ENCODE assay signal across 8 cellular contexts in genomic region chr20:17531537-17532025, GRCh38. TPM values are rescaled to one million over a fixed set of nuclear protein-coding genes. Genes with fewer than 3 reads are reported as not detected.
DNase-seq lines count a peak whose midpoint lies in the region; ATAC-seq and TF ChIP-seq lines count a peak whose summit lies in the region.

No MANE protein-coding gene starts in this region.

- CTCF ChIA-PET in activated CD8-positive, alpha-beta memory T cell treated with anti-CD3 and anti-CD28 coated beads, Interleukin-2, amount 10 ng/mL, durations not matched to agents 7 days and 5 days (lab: Charles Lee): interaction anchor here (0.8 to 5.1 kb wide), 9 partner anchors 15 to 458 kb away, joined by 3 to 37 read pairs (median 3); partner anchors contain the start of gene RRBP1

- H3K4me1 ChIP-seq in thoracic aorta (ENCODE audit: control insufficient read depth in 1 of 2, low read depth in 2 of 2): peaks cover 3 to 18% of the 10 kb centered on the region in 2 donors

- H3K27me3 ChIP-seq in thoracic aorta (replicated peaks; ENCODE audit: insufficient read depth): no peaks in the 10 kb centered on the region

- H3K9me3 ChIP-seq in thoracic aorta: no peaks in the 10 kb centered on the region

- TF ChIP-seq CTCF in thoracic aorta (IDR thresholded peaks at IDR 0.05): no peak

- peak overlapping the region; percentile 60 to 66 for H3K27ac ChIP-seq in thoracic aorta

- no peak for DNase-seq in activated CD8-positive, alpha-beta memory T cell treated with anti-CD3 and anti-CD28 coated beads, Interleukin-2, amount 10 ng/mL, durations not matched to agents 7 days and 5 days
- DNase-seq in activated CD8-positive, alpha-beta memory T cell treated with anti-CD3 and anti-CD28 coated beads for 24 hours: no peak
- no peak for DNase-seq in activated T-helper 1 cell treated with anti-CD3 and anti-CD28 coated beads, Interleukin-12 subunit alpha, Interleukin-12 subunit beta, Interleukin-2, Interleukin-4 antibody, amounts not matched to agents 30 ng/mL and 10 ng/mL and 1 ng/mL, durations not matched to agents 14 hours and 24 hours and 36 hours (ENCODE audit: low spot score)
- DNase-seq in immature natural killer cell (no peak), thoracic aorta (ENCODE audit: low spot score) (no peak), NCI-H345 treated with DMSO at 0.1 percent for 48 hours (lab: John Stamatoyannopoulos, UW; ENCODE audit: unreplicated experiment) (no peak)

- no peaks in the 10 kb centered on the region for H3K36me3 Mint-ChIP-seq in activated CD8-positive, alpha-beta memory T cell treated with anti-CD3 and anti-CD28 coated beads, Interleukin-2, amount 10 ng/mL, durations not matched to agents 7 days and 5 days
- H3K36me3 Mint-ChIP-seq in activated T-helper 1 cell treated with anti-CD3 and anti-CD28 coated beads, Interleukin-12 subunit alpha, Interleukin-12 subunit beta, Interleukin-2, Interleukin-4 antibody, amounts not matched to agents 30 ng/mL and 10 ng/mL and 1 ng/mL, durations not matched to agents 14 hours and 24 hours and 36 hours (ENCODE audit: low read depth): peaks cover 3% of the 10 kb centered on the region
- no peaks in the 10 kb centered on the region for H3K36me3 Mint-ChIP-seq in immature natural killer cell

- peak overlapping the region; percentile 84 for H3K4me3 Mint-ChIP-seq in activated CD8-positive, alpha-beta memory T cell treated with anti-CD3 and anti-CD28 coated beads, Interleukin-2, amount 10 ng/mL, durations not matched to agents 7 days and 5 days
- peak overlapping the region; percentile 88 for H3K4me3 Mint-ChIP-seq in activated T-helper 1 cell treated with anti-CD3 and anti-CD28 coated beads, Interleukin-12 subunit alpha, Interleukin-12 subunit beta, Interleukin-2, Interleukin-4 antibody, amounts not matched to agents 30 ng/mL and 10 ng/mL and 1 ng/mL, durations not matched to agents 14 hours and 24 hours and 36 hours
- peak overlapping the region; percentile 91 to 99 (median 95) for H3K4me3 Mint-ChIP-seq in immature natural killer cell

- intact Hi-C loops in activated T-helper 1 cell treated with anti-CD3 and anti-CD28 coated beads, Interleukin-12 subunit alpha, Interleukin-12 subunit beta, Interleukin-2, Interleukin-4 antibody, amounts not matched to agents 30 ng/mL and 10 ng/mL and 1 ng/mL, durations not matched to agents 14 hours and 24 hours and 36 hours (cut with micrococcal nuclease): loop anchor here (1.0 to 10.0 kb wide), 3 partner anchors 39 to 603 kb away; partner anchors contain the start of genes DSTN, KAT14, MGME1 and PET117

- no peak for ATAC-seq in activated CD8-positive, alpha-beta memory T cell treated with anti-CD3 and anti-CD28 coated beads, Interleukin-2, amount 10 ng/mL, durations not matched to agents 7 days and 5 days
- ATAC-seq in thoracic aorta (ENCODE audit: insufficient number of reproducible peaks, low FRiP score, low read depth): no peak
- ATAC-seq in GM21576 (IDR thresholded peaks at IDR 0.05; ENCODE audit: unreplicated experiment): no peak
- no peak for ATAC-seq in GM19351 (IDR thresholded peaks at IDR 0.05; ENCODE audit: unreplicated experiment)

- peaks cover 16% of the 10 kb centered on the region for H3K27me3 Mint-ChIP-seq in activated CD8-positive, alpha-beta memory T cell treated with anti-CD3 and anti-CD28 coated beads, Interleukin-2, amount 10 ng/mL, durations not matched to agents 7 days and 5 days
- peaks cover 11% of the 10 kb centered on the region for H3K27me3 Mint-ChIP-seq in activated T-helper 1 cell treated with anti-CD3 and anti-CD28 coated beads, Interleukin-12 subunit alpha, Interleukin-12 subunit beta, Interleukin-2, Interleukin-4 antibody, amounts not matched to agents 30 ng/mL and 10 ng/mL and 1 ng/mL, durations not matched to agents 14 hours and 24 hours and 36 hours (ENCODE audit: insufficient read depth)
- peaks cover 2 to 8% (median 4%) of the 10 kb centered on the region in 3 donors for H3K27me3 Mint-ChIP-seq in immature natural killer cell (ENCODE audit: low read depth in 3 of 3)

- H3K9me3 Mint-ChIP-seq in activated CD8-positive, alpha-beta memory T cell treated with anti-CD3 and anti-CD28 coated beads, Interleukin-2, amount 10 ng/mL, durations not matched to agents 7 days and 5 days (ENCODE audit: low read depth): no peaks in the 10 kb centered on the region
- H3K9me3 Mint-ChIP-seq in activated T-helper 1 cell treated with anti-CD3 and anti-CD28 coated beads, Interleukin-12 subunit alpha, Interleukin-12 subunit beta, Interleukin-2, Interleukin-4 antibody, amounts not matched to agents 30 ng/mL and 10 ng/mL and 1 ng/mL, durations not matched to agents 14 hours and 24 hours and 36 hours: no peaks in the 10 kb centered on the region
- H3K9me3 Mint-ChIP-seq in immature natural killer cell: no peaks in the 10 kb centered on the region

- peak overlapping the region; percentile 89 for H3K4me3 ChIP-seq in thoracic aorta

- peaks cover 29% of the 10 kb centered on the region for H3K4me1 Mint-ChIP-seq in activated CD8-positive, alpha-beta memory T cell treated with anti-CD3 and anti-CD28 coated beads, Interleukin-2, amount 10 ng/mL, durations not matched to agents 7 days and 5 days
- peaks cover 30% of the 10 kb centered on the region for H3K4me1 Mint-ChIP-seq in activated T-helper 1 cell treated with anti-CD3 and anti-CD28 coated beads, Interleukin-12 subunit alpha, Interleukin-12 subunit beta, Interleukin-2, Interleukin-4 antibody, amounts not matched to agents 30 ng/mL and 10 ng/mL and 1 ng/mL, durations not matched to agents 14 hours and 24 hours and 36 hours (ENCODE audit: low read depth)
- H3K4me1 Mint-ChIP-seq in immature natural killer cell: peaks cover 34 to 42% of the 10 kb centered on the region in 2 donors

- peak overlapping the region; percentile 92 for H3K27ac Mint-ChIP-seq in activated CD8-positive, alpha-beta memory T cell treated with anti-CD3 and anti-CD28 coated beads, Interleukin-2, amount 10 ng/mL, durations not matched to agents 7 days and 5 days
- H3K27ac Mint-ChIP-seq in activated T-helper 1 cell treated with anti-CD3 and anti-CD28 coated beads, Interleukin-12 subunit alpha, Interleukin-12 subunit beta, Interleukin-2, Interleukin-4 antibody, amounts not matched to agents 30 ng/mL and 10 ng/mL and 1 ng/mL, durations not matched to agents 14 hours and 24 hours and 36 hours: peak overlapping the region; percentile 95
- peak overlapping the region; percentile 74 to 97 (median 90) for H3K27ac Mint-ChIP-seq in immature natural killer cell

- no peaks in the 10 kb centered on the region for H3K36me3 ChIP-seq in thoracic aorta

RNA-seq across cellular contexts. Expression of gene BFSP1, which starts 0.4 kb away (rescaled TPM):
- 1 to 10 TPM; 1.7 to 3.2 TPM for total RNA-seq in activated CD8-positive, alpha-beta memory T cell treated with anti-CD3 and anti-CD28 coated beads, Interleukin-2, amount 10 ng/mL, durations not matched to agents 7 days and 5 days
- total RNA-seq in activated T-helper 1 cell treated with anti-CD3 and anti-CD28 coated beads, Interleukin-12 subunit alpha, Interleukin-12 subunit beta, Interleukin-2, Interleukin-4 antibody, amounts not matched to agents 30 ng/mL and 10 ng/mL and 1 ng/mL, durations not matched to agents 14 hours and 24 hours and 36 hours: 0.76 and 0.80 TPM in 2 replicates
- 1 to 10 TPM; 4.8 to 6.6 (median 5.8) TPM for polyA plus RNA-seq in immature natural killer cell
- total RNA-seq in thoracic aorta: 1 to 10 TPM; 2.4 to 3.0 TPM

RNA-seq across cellular contexts. Expression of gene DSTN, which starts 38.3 kb away (rescaled TPM):
- total RNA-seq in activated CD8-positive, alpha-beta memory T cell treated with anti-CD3 and anti-CD28 coated beads, Interleukin-2, amount 10 ng/mL, durations not matched to agents 7 days and 5 days: 10 to 100 TPM; 55.8 to 78.3 TPM
- total RNA-seq in activated T-helper 1 cell treated with anti-CD3 and anti-CD28 coated beads, Interleukin-12 subunit alpha, Interleukin-12 subunit beta, Interleukin-2, Interleukin-4 antibody, amounts not matched to agents 30 ng/mL and 10 ng/mL and 1 ng/mL, durations not matched to agents 14 hours and 24 hours and 36 hours: 58.2 and 58.8 TPM in 2 replicates
- polyA plus RNA-seq in immature natural killer cell: 100 to 1,000 TPM; 157 to 226 (median 225) TPM
- 1,000 to 10,000 TPM; 1,342 to 1,977 TPM for total RNA-seq in thoracic aorta

Comparison
In these comparisons a context has a peak if more than half of its experiments do, and no peak if none do; other contexts are left out.
1. RNA of gene DSTN, which starts 38.3 kb away (total RNA-seq): 1,342 to 1,977 TPM in thoracic aorta; 55.8 to 78.3 TPM in activated CD8-positive, alpha-beta memory T cell treated with anti-CD3 and anti-CD28 coated beads, Interleukin-2, amount 10 ng/mL, durations not matched to agents 7 days and 5 days and 58.2 to 58.8 TPM in activated T-helper 1 cell treated with anti-CD3 and anti-CD28 coated beads, Interleukin-12 subunit alpha, Interleukin-12 subunit beta, Interleukin-2, Interleukin-4 antibody, amounts not matched to agents 30 ng/mL and 10 ng/mL and 1 ng/mL, durations not matched to agents 14 hours and 24 hours and 36 hours; every median in the first group is over 10 times any median in the second.
2. Peak in every context shown above with its lines, with median percentiles within 50 percentile points of each other: H3K27ac Mint-ChIP-seq and H3K4me3 Mint-ChIP-seq.